In the genomic region with DNA sequence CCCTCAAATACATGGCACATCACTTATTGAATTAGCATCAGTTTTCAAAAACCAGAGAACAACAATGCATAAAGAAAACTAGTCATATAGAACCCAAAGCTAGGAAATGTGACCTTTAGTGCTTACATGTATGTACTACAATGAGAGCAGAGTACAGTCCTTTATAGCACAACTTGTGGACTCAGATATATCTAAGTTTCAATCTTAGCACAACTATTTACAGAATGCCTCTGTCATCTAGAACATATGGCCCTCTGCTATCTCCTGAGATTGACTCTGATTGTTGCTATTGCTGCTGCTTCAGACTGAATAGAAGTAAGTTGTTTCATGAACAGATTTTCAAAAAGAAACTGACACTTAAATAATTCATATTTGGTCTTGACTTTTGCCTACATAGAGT, we compare ENCODE assay signal across 21 cellular contexts.
"Had no signal": no experiment of that assay in that cellular context is flagged by ENCODE, and none has a peak within 500 bp of the region (broad histone marks: within the 10 kb centered on the region; RNA-seq: fewer than 3 reads in every experiment).

No MANE protein-coding gene starts in this region.

- FAIRE-seq: HepG2 had no signal

- ATAC-seq: HepG2, Panc1, PC-3, T-helper 17 cell had no signal

- DNase-seq: IMR-90; Kasumi-1; KG1; MM.1S; NCI-H1092 treated with DMSO at 0.1 percent for 48 hours; NCI-H1436; NCI-H187; NCI-H2029; NCI-H2081 treated with DMSO at 0.1 percent for 48 hours; NCI-H2227 treated with DMSO at 0.1 percent for 48 hours; NCI-H524; NCI-H526 treated with DMSO at 0.1 percent for 48 hours; NCI-H774; NK-92 treated with Interleukin-12 subunit alpha and Interleukin-12 subunit beta, amount 100 ng/mL, for 24 hours; PC-3; SHP77; T-helper 1 cell; T-helper 17 cell had no signal

- H3K27ac ChIP-seq: RWPE1 had no signal
